Comparison of ENCODE assay signal across 28 cellular contexts in the genomic region with DNA sequence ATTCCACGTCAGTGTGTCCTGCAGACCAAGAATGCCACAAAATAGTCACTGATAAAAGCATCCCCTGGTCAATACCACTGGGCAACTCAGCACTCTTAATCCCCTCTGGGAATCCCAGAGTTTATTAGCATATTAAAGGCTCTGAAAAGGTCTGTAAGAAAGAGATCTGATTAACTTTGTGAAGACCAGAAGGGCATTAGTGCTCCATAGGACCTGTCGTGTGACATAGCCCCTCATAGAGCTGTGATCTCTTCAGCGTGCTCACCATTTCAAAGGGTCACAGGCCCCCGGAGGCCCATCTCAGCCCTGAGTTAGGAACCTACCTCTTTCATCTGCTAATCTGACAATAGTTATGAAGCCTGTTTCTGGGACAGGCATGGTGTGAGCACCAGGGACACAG.
"Had no signal": no experiment of that assay in that cellular context is flagged by ENCODE, and none has a peak within 500 bp of the region (broad histone marks: within the 10 kb centered on the region; RNA-seq: fewer than 3 reads in every experiment).

No MANE protein-coding gene starts in this region.

- H3K4me3 Mint-ChIP-seq: activated CD4-positive, alpha-beta memory T cell treated with anti-CD3 and anti-CD28 coated beads for 36 hours; activated CD4-positive, alpha-beta T cell treated with anti-CD3 and anti-CD28 coated beads, Interleukin-2, amount 10 ng/mL, durations not matched to agents 7 days and 5 days; activated naive CD4-positive, alpha-beta T cell treated with anti-CD3 and anti-CD28 coated beads for 36 hours; activated naive CD8-positive, alpha-beta T cell; activated T-helper 17 cell treated with anti-CD3 and anti-CD28 coated beads, Interleukin-2, amount 50 U/mL, for 72 hours; brain; T-cell had no signal

- H3K36me3 ChIP-seq: cardiac muscle cell, MG63 had no signal

- H3K4me3 ChIP-seq: cardiac muscle cell, MG63 had no signal

- FAIRE-seq: astrocyte, TTC549 had no signal

- H3K27ac ChIP-seq: cardiac muscle cell had no signal

- H3K27ac Mint-ChIP-seq: activated CD4-positive, alpha-beta memory T cell treated with anti-CD3 and anti-CD28 coated beads for 36 hours; activated CD4-positive, alpha-beta T cell treated with anti-CD3 and anti-CD28 coated beads, Interleukin-2, amount 10 ng/mL, durations not matched to agents 7 days and 5 days; activated naive CD4-positive, alpha-beta T cell treated with anti-CD3 and anti-CD28 coated beads for 36 hours; activated naive CD8-positive, alpha-beta T cell; activated T-helper 17 cell treated with anti-CD3 and anti-CD28 coated beads, Interleukin-2, amount 50 U/mL, for 72 hours; T-cell had no signal

- H3K36me3 Mint-ChIP-seq: activated CD4-positive, alpha-beta memory T cell treated with anti-CD3 and anti-CD28 coated beads for 36 hours; activated naive CD8-positive, alpha-beta T cell; brain; T-cell had no signal

- DNase-seq: activated CD4-positive, alpha-beta memory T cell treated with anti-CD3 and anti-CD28 coated beads for 36 hours; activated CD4-positive, alpha-beta T cell treated with anti-CD3 and anti-CD28 coated beads, Interleukin-2, amount 10 ng/mL, durations not matched to agents 7 days and 5 days; activated CD4-positive, CD25-positive, alpha-beta regulatory T cell; activated CD8-positive, alpha-beta memory T cell treated with anti-CD3 and anti-CD28 coated beads for 24 hours; activated gamma-delta T cell; activated naive CD4-positive, alpha-beta T cell treated with anti-CD3 and anti-CD28 coated beads for 36 hours; activated T-cell treated with anti-CD3 and anti-CD28 coated beads, Interleukin-2, amount 50 U/mL, for 48 hours; amygdala; MG63; MV-4-11; NCI-H1092 treated with DMSO at 0.1 percent for 48 hours; NCI-H1417 treated with DMSO at 0.1 percent for 48 hours; NCI-H1694; NCI-H2029 treated with DMSO at 0.1 percent for 48 hours; NCI-H345; NCI-H510A; NCI-H526 treated with DMSO at 0.1 percent for 48 hours; NCI-H82; SIG-M5; T-cell; T-helper 2 cell; T1000 had no signal

- H3K9me3 Mint-ChIP-seq: activated CD4-positive, alpha-beta T cell treated with anti-CD3 and anti-CD28 coated beads, Interleukin-2, amount 10 ng/mL, durations not matched to agents 7 days and 5 days; activated naive CD4-positive, alpha-beta T cell treated with anti-CD3 and anti-CD28 coated beads for 36 hours; activated T-helper 17 cell treated with anti-CD3 and anti-CD28 coated beads, Interleukin-2, amount 50 U/mL, for 72 hours had no signal

- ATAC-seq: activated T-helper 17 cell treated with anti-CD3 and anti-CD28 coated beads, Interleukin-2, amount 50 U/mL, for 72 hours; T-cell had no signal

- H3K4me1 Mint-ChIP-seq: activated CD4-positive, alpha-beta T cell treated with anti-CD3 and anti-CD28 coated beads, Interleukin-2, amount 10 ng/mL, durations not matched to agents 7 days and 5 days; activated T-helper 17 cell treated with anti-CD3 and anti-CD28 coated beads, Interleukin-2, amount 50 U/mL, for 72 hours; T-cell had no signal

- H3K27me3 Mint-ChIP-seq: activated CD4-positive, alpha-beta T cell treated with anti-CD3 and anti-CD28 coated beads, Interleukin-2, amount 10 ng/mL, durations not matched to agents 7 days and 5 days; activated T-helper 17 cell treated with anti-CD3 and anti-CD28 coated beads, Interleukin-2, amount 50 U/mL, for 72 hours; brain had no signal

- H3K9me3 ChIP-seq: MG63 had no signal

- H3K27me3 ChIP-seq: cardiac muscle cell, MG63 had no signal
